In genomic region chr2:157257312-157258252, GRCh38 we compare ENCODE assay signal across 8 cellular contexts. TPM values are rescaled to one million over a fixed set of nuclear protein-coding genes. Genes with fewer than 3 reads are reported as not detected.
DNase-seq lines count a peak whose midpoint lies in the region; ATAC-seq and TF ChIP-seq lines count a peak whose summit lies in the region.

GALNT5 (plus strand) TSS chr2:157257705; CDS start chr2:157258083, 378 bp downstream.

- no peak within 1 kb of the TSS for H4K8ac ChIP-seq in H9 (replicated peaks; ENCODE audit: insufficient read length, low read depth, low read length)

- peak within 1 kb of the TSS in 10 of 12 donors; percentile 10 to 52 (median 36) for H3K4me3 ChIP-seq in heart left ventricle

- H4K5ac ChIP-seq in H9 (ENCODE audit: insufficient read length, low read depth, low read length), result no peak within 1 kb of the TSS

- peak within 1 kb of the TSS; percentile 62 for H3K4me2 ChIP-seq in H9 (ENCODE audit: insufficient read depth, insufficient read length, low read length)

- no peak within 1 kb of the TSS for H2BK12ac ChIP-seq in H9 (ENCODE audit: insufficient read length, low read depth, low read length)

- H2AFZ ChIP-seq in H9 (ENCODE audit: low read length), result peak within 1 kb of the TSS; percentile 79

- no CpG with 5 or more reads among the region's 15 CpGs for WGBS in H9 (ENCODE audit: extremely low coverage, insufficient read length, low lambda C conversion rate)
- WGBS in heart left ventricle, 4 donors, result 10 to 15% (median 12%) methylated on average over 15 of the region's 15 CpGs

- H3K4me1 Mint-ChIP-seq in H9, result peaks cover 14 to 19% of the 10 kb centered on the region in 2 experiments

- peaks cover 3% of the 10 kb centered on the region for H3K27me3 Mint-ChIP-seq in H9 (ENCODE audit: low read depth)

- H2BK20ac ChIP-seq in H9 (ENCODE audit: low read depth, low read length, poor library complexity, severe bottlenecking), result no peak within 1 kb of the TSS

- H2BK5ac ChIP-seq in H9 (ENCODE audit: insufficient read length, low read length), result no peak within 1 kb of the TSS

- H2AK5ac ChIP-seq in H9 (ENCODE audit: insufficient read length, low read length), result no peak within 1 kb of the TSS

- no peak within 1 kb of the TSS for H3K9ac ChIP-seq in H9 (ENCODE audit: extremely low read depth, insufficient read length, low read length)

- no peak within 1 kb of the TSS for H2BK120ac ChIP-seq in H9 (ENCODE audit: low read depth, low read length, poor library complexity, severe bottlenecking)

- H4K91ac ChIP-seq in H9 (ENCODE audit: insufficient read length, low read depth, low read length), result no peak within 1 kb of the TSS

- no peaks in the 10 kb centered on the region for H3K36me3 ChIP-seq in heart left ventricle

- H3K27me3 ChIP-seq in H9 (ENCODE audit: insufficient read depth, low read length) (no peaks in the 10 kb centered on the region), heart left ventricle (no peaks in the 10 kb centered on the region)

- H2BK15ac ChIP-seq in H9 (ENCODE audit: low read depth, low read length), result no peak within 1 kb of the TSS

- no peak within 1 kb of the TSS for H3K14ac ChIP-seq in H9 (ENCODE audit: insufficient read depth, low read length)

- peaks cover 3% of the 10 kb centered on the region; the same call in 1 of the 2 replicates for H3K4me1 ChIP-seq in H9 (ENCODE audit: insufficient read depth, low read length)
- H3K4me1 ChIP-seq in heart left ventricle, result peaks cover 0 to 25% (median 7%) of the 10 kb centered on the region in 12 donors

- H3K4ac ChIP-seq in H9 (ENCODE audit: low read depth, low read length), result no peak within 1 kb of the TSS

- no peaks in the 10 kb centered on the region for H3K79me2 ChIP-seq in H9 (ENCODE audit: insufficient read depth, low read length)

- H3K36me3 Mint-ChIP-seq in H9 (ENCODE audit: insufficient read depth in 1 of 3, low read depth in 3 of 3), result no peaks in the 10 kb centered on the region

- no peaks in the 10 kb centered on the region for H3K9me3 Mint-ChIP-seq in H9

- no peak within 1 kb of the TSS for H3K18ac ChIP-seq in H9 (ENCODE audit: insufficient read length, low read depth, low read length)

- ATAC-seq in heart left ventricle (peak; percentile 56 to 69 (median 64)), HG02938 (IDR thresholded peaks at IDR 0.05; ENCODE audit: unreplicated experiment) (no peak), GM21723 (IDR thresholded peaks at IDR 0.05; ENCODE audit: unreplicated experiment) (no peak), GM21526 (IDR thresholded peaks at IDR 0.05; ENCODE audit: low FRiP score, unreplicated experiment) (no peak)

- peak within 1 kb of the TSS; percentile 73 to 80 for H3K4me3 Mint-ChIP-seq in H9

- H3K9me3 ChIP-seq in H9 (ENCODE audit: control insufficient read depth, low read depth, low read length) (no peaks in the 10 kb centered on the region), heart left ventricle (no peaks in the 10 kb centered on the region)

- no peak within 1 kb of the TSS for H3T11ph ChIP-seq in H9 (ENCODE audit: low read length)

- H3K56ac ChIP-seq in H9 (ENCODE audit: insufficient read length, low read depth, low read length), result no peak within 1 kb of the TSS

- 0 out of 7 replicates have a peak within 1 kb of the TSS, but pooled peaks of 1 of the 3 experiments have one; percentile 2 for H3K27ac Mint-ChIP-seq in H9

- H3K79me1 ChIP-seq in H9 (ENCODE audit: insufficient read depth, low read depth, low read length, poor library complexity, severe bottlenecking), result no peaks in the 10 kb centered on the region

- DNase-seq in H9, result peak; percentile 58
- peak; percentile 2 for DNase-seq in SW480 (ENCODE audit: low spot score)
- DNase-seq in heart left ventricle, result peak in 1 of 5 donors; percentile 27
- DNase-seq in renal cortical epithelial cell (ENCODE audit: low read depth), result peak; percentile 43
- DNase-seq in UCSD-AML1 (lab: John Stamatoyannopoulos, UW; ENCODE audit: unreplicated experiment), result no peak

- no peaks in the 10 kb centered on the region for H4K20me1 ChIP-seq in H9 (ENCODE audit: control insufficient read depth, insufficient read depth, insufficient read length)

- H3K27ac ChIP-seq in H9 (ENCODE audit: insufficient read length, low read depth, low read length) (no peak within 1 kb of the TSS), heart left ventricle (peak within 1 kb of the TSS in 1 of 12 donors; percentile 2)

- no peak for TF ChIP-seq CTCF in H9 (conservative IDR thresholded peaks at IDR 0.05)
- TF ChIP-seq CTCF in heart left ventricle (IDR thresholded peaks at IDR 0.05), result no peak

- no peak for TF ChIP-seq POLR2A in heart left ventricle (IDR thresholded peaks at IDR 0.05)

- H3K23ac ChIP-seq in H9 (ENCODE audit: insufficient read length, low read depth, low read length), result no peak within 1 kb of the TSS

- intact Hi-C loops in heart left ventricle (cut with DNase I), result no loop called here

- H3K23me2 ChIP-seq in H9 (ENCODE audit: insufficient read length, low read depth, low read length, poor library complexity, severe bottlenecking), result peaks cover 3% of the 10 kb centered on the region

RNA-seq across cellular contexts. Expression of gene GALNT5, which starts in this region (rescaled TPM):
- total RNA-seq in H9 (2021), result 0.13 and 0.17 TPM in 2 replicates
- 1 to 10 TPM in 1 of 9 donors, under 1 TPM in 7, not detected in 1; 0.04 to 1.0 (median 0.21) TPM for total RNA-seq in heart left ventricle
- polyA plus RNA-seq in heart left ventricle, result under 1 TPM; 0.04 TPM
- 3.7 and 10.1 TPM in 2 replicates for total RNA-seq in renal cortical epithelial cell

Comparison
In these comparisons a context has a peak if more than half of its experiments do, and no peak if none do; other contexts are left out.
1. Peak in DNase-seq and H3K4me2 ChIP-seq in H9; RNA of the gene not detected or under 1 TPM.
2. ATAC-seq: peak in heart left ventricle (4 of 4); none in HG02938 (single experiment), GM21723 (single experiment) and GM21526 (single experiment).